1 cellular context compared by ENCODE assay signal in the genomic region with DNA sequence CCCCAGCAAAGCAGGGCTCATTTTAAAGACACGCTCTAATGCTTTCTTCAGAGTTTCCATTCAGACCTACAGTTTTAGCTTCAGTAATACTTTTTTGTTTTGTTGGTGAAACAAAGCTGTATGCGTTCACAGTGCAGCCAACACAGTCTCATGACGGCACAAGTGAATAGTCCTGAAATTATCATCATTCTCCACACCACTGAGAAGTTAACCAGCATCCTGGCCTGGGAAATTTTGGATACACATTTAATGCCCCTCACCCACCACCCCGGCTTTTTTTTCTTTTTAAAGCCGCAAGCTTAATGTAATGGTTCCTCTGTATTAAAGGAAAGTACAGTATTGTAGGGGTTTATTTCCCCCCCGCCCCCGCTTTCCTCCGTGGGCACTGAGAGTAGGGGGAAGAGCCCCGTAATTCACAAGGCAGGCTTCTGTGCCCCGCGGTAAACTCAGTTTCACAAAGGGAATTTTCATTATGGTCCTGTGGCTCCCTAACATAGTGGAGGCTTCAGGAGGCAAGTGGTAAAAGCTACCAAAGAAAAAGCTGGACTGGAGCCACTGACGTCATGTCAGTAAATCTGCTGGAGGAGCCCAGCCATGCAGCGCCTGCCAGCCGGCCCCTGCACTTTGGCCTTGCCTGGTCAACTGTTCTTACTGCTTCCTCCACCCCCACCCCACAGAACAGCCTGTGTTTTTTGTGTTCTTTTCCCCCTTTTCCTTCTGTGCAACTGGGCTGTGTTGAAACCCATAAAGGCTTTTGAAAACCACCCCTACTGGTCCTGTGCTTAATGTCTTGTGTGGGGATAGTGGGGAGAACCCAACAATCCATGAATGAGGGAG.
A peak's percentile ranks its signal among the peaks of the same experiment; 100 is the strongest.
TF ChIP-seq lines count a peak whose summit lies in the region.

No MANE protein-coding gene starts in this region.

TF ChIP-seq in HepG2, 621 proteins besides CTCF, POLR2A, EP300 and RAD21 (continued from another document and continues in another):
- no peak for TF ChIP-seq LCORL (IDR thresholded peaks at IDR 0.05)
- peak; percentile 52; the same call in 1 of the 2 replicates for TF ChIP-seq LCORL (CRISPR knock-in tag; IDR thresholded peaks at IDR 0.05)
- peak; percentile 66; the same call in 1 of the 2 replicates for TF ChIP-seq MYC (CRISPR knock-in tag; IDR thresholded peaks at IDR 0.05; ENCODE audit: borderline replicate concordance)
- TF ChIP-seq MAF1 (CRISPR knock-in tag; IDR thresholded peaks at IDR 0.05; ENCODE audit: borderline replicate concordance): no peak
- TF ChIP-seq MIER3 (CRISPR knock-in tag; IDR thresholded peaks at IDR 0.05; ENCODE audit: borderline replicate concordance): peak; percentile 65; the same call in 1 of the 2 replicates
- no peak for TF ChIP-seq RORA (CRISPR knock-in tag; IDR thresholded peaks at IDR 0.05)
- no peak for TF ChIP-seq HOXA9 (CRISPR knock-in tag; IDR thresholded peaks at IDR 0.05; ENCODE audit: borderline replicate concordance)
- TF ChIP-seq MLLT10 (CRISPR knock-in tag; IDR thresholded peaks at IDR 0.05): no peak
- TF ChIP-seq MTF1 (CRISPR knock-in tag; IDR thresholded peaks at IDR 0.05): no peak
- TF ChIP-seq ZNF432 (CRISPR knock-in tag; IDR thresholded peaks at IDR 0.05; ENCODE audit: borderline replicate concordance): no peak
- TF ChIP-seq DR1 (CRISPR knock-in tag; IDR thresholded peaks at IDR 0.05): no peak
- 0 out of 2 replicates have a peak, but pooled peaks have one; percentile 33 for TF ChIP-seq KLF6 (CRISPR knock-in tag; IDR thresholded peaks at IDR 0.05)
- TF ChIP-seq, protein P1, sequence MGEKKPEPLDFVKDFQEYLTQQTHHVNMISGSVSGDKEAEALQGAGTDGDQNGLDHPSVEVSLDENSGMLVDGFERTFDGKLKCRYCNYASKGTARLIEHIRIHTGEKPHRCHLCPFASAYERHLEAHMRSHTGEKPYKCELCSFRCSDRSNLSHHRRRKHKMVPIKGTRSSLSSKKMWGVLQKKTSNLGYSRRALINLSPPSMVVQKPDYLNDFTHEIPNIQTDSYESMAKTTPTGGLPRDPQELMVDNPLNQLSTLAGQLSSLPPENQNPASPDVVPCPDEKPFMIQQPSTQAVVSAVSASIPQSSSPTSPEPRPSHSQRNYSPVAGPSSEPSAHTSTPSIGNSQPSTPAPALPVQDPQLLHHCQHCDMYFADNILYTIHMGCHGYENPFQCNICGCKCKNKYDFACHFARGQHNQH (CRISPR knock-in tag; IDR thresholded peaks at IDR 0.05): peak; percentile 83; the same call in 1 of the 2 replicates
- TF ChIP-seq ZNF709 (CRISPR knock-in tag; IDR thresholded peaks at IDR 0.05): no peak
- TF ChIP-seq ZNF460 (CRISPR knock-in tag; IDR thresholded peaks at IDR 0.05; ENCODE audit: borderline replicate concordance): no peak
- no peak for TF ChIP-seq ZC3H4 (CRISPR knock-in tag; IDR thresholded peaks at IDR 0.05; ENCODE audit: borderline replicate concordance)
- TF ChIP-seq, protein P2, sequence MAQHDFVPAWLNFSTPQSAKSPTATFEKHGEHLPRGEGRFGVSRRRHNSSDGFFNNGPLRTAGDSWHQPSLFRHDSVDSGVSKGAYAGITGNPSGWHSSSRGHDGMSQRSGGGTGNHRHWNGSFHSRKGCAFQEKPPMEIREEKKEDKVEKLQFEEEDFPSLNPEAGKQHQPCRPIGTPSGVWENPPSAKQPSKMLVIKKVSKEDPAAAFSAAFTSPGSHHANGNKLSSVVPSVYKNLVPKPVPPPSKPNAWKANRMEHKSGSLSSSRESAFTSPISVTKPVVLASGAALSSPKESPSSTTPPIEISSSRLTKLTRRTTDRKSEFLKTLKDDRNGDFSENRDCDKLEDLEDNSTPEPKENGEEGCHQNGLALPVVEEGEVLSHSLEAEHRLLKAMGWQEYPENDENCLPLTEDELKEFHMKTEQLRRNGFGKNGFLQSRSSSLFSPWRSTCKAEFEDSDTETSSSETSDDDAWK (CRISPR knock-in tag; IDR thresholded peaks at IDR 0.05): no peak
- TF ChIP-seq, protein P3, sequence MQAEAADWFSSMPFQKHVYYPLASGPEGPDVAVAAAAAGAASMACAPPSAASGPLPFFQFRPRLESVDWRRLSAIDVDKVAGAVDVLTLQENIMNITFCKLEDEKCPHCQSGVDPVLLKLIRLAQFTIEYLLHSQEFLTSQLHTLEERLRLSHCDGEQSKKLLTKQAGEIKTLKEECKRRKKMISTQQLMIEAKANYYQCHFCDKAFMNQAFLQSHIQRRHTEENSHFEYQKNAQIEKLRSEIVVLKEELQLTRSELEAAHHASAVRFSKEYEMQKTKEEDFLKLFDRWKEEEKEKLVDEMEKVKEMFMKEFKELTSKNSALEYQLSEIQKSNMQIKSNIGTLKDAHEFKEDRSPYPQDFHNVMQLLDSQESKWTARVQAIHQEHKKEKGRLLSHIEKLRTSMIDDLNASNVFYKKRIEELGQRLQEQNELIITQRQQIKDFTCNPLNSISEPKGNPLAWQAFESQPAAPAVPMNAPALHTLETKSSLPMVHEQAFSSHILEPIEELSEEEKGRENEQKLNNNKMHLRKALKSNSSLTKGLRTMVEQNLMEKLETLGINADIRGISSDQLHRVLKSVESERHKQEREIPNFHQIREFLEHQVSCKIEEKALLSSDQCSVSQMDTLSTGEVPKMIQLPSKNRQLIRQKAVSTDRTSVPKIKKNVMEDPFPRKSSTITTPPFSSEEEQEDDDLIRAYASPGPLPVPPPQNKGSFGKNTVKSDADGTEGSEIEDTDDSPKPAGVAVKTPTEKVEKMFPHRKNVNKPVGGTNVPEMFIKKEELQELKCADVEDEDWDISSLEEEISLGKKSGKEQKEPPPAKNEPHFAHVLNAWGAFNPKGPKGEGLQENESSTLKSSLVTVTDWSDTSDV (CRISPR knock-in tag; IDR thresholded peaks at IDR 0.05): no peak
- no peak for TF ChIP-seq BRD4 (CRISPR knock-in tag; IDR thresholded peaks at IDR 0.05)
- TF ChIP-seq SAP130 (CRISPR knock-in tag; IDR thresholded peaks at IDR 0.05; ENCODE audit: low read depth): peak; percentile 81
- TF ChIP-seq HNRNPH1 (optimal IDR thresholded peaks at IDR 0.05; ENCODE audit: low read depth, low read length): no peak
- TF ChIP-seq ZNF138 (CRISPR knock-in tag; IDR thresholded peaks at IDR 0.05; ENCODE audit: low read depth): no peak
- TF ChIP-seq, protein P4, sequence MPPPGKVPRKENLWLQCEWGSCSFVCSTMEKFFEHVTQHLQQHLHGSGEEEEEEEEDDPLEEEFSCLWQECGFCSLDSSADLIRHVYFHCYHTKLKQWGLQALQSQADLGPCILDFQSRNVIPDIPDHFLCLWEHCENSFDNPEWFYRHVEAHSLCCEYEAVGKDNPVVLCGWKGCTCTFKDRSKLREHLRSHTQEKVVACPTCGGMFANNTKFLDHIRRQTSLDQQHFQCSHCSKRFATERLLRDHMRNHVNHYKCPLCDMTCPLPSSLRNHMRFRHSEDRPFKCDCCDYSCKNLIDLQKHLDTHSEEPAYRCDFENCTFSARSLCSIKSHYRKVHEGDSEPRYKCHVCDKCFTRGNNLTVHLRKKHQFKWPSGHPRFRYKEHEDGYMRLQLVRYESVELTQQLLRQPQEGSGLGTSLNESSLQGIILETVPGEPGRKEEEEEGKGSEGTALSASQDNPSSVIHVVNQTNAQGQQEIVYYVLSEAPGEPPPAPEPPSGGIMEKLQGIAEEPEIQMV (CRISPR knock-in tag; IDR thresholded peaks at IDR 0.05; ENCODE audit: low read depth): no peak
- no peak for TF ChIP-seq ZNF879 (CRISPR knock-in tag; IDR thresholded peaks at IDR 0.05)
- TF ChIP-seq PHF20 (CRISPR knock-in tag; IDR thresholded peaks at IDR 0.05): no peak
- TF ChIP-seq, protein P5, sequence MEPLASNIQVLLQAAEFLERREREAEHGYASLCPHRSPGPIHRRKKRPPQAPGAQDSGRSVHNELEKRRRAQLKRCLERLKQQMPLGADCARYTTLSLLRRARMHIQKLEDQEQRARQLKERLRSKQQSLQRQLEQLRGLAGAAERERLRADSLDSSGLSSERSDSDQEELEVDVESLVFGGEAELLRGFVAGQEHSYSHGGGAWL (CRISPR knock-in tag; IDR thresholded peaks at IDR 0.05): no peak
- no peak for TF ChIP-seq MYNN (CRISPR knock-in tag; IDR thresholded peaks at IDR 0.05; ENCODE audit: low read depth)
- no peak for TF ChIP-seq MZF1 (CRISPR knock-in tag; IDR thresholded peaks at IDR 0.05; ENCODE audit: borderline replicate concordance)
- TF ChIP-seq, protein P6, sequence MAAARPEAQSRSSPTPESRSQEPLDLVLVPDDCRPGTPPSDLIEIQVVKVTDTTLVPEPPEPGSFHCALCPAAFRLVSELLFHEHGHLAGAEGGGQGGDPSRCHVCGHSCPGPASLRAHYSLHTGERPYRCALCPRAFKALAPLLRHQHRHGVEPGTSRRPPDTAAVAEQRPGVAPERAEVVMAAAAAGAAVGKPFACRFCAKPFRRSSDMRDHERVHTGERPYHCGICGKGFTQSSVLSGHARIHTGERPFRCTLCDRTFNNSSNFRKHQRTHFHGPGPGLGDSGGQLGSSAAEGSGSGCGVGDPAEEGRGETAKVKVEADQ (CRISPR knock-in tag; IDR thresholded peaks at IDR 0.05; ENCODE audit: borderline replicate concordance): no peak
- TF ChIP-seq ZSCAN21 (CRISPR knock-in tag; IDR thresholded peaks at IDR 0.05; ENCODE audit: borderline replicate concordance): no peak
- TF ChIP-seq ZNF33B (CRISPR knock-in tag; IDR thresholded peaks at IDR 0.05): no peak
- no peak for TF ChIP-seq FOXK2 (IDR thresholded peaks at IDR 0.05)
- TF ChIP-seq ZNF274 (CRISPR knock-in tag; IDR thresholded peaks at IDR 0.05): no peak
- no peak for TF ChIP-seq ARNT (IDR thresholded peaks at IDR 0.05)
- no peak for TF ChIP-seq MAFG (CRISPR knock-in tag; IDR thresholded peaks at IDR 0.05)
- TF ChIP-seq, protein P7, sequence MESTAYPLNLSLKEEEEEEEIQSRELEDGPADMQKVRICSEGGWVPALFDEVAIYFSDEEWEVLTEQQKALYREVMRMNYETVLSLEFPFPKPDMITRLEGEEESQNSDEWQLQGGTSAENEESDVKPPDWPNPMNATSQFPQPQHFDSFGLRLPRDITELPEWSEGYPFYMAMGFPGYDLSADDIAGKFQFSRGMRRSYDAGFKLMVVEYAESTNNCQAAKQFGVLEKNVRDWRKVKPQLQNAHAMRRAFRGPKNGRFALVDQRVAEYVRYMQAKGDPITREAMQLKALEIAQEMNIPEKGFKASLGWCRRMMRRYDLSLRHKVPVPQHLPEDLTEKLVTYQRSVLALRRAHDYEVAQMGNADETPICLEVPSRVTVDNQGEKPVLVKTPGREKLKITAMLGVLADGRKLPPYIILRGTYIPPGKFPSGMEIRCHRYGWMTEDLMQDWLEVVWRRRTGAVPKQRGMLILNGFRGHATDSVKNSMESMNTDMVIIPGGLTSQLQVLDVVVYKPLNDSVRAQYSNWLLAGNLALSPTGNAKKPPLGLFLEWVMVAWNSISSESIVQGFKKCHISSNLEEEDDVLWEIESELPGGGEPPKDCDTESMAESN (CRISPR knock-in tag; conservative IDR thresholded peaks at IDR 0.05): no peak
- no peak for TF ChIP-seq ZBTB20 (CRISPR knock-in tag; IDR thresholded peaks at IDR 0.05; ENCODE audit: borderline replicate concordance, low read depth)
- no peak for TF ChIP-seq ZNF660 (CRISPR knock-in tag; IDR thresholded peaks at IDR 0.05; ENCODE audit: borderline replicate concordance, low read depth)
- TF ChIP-seq, protein P8, sequence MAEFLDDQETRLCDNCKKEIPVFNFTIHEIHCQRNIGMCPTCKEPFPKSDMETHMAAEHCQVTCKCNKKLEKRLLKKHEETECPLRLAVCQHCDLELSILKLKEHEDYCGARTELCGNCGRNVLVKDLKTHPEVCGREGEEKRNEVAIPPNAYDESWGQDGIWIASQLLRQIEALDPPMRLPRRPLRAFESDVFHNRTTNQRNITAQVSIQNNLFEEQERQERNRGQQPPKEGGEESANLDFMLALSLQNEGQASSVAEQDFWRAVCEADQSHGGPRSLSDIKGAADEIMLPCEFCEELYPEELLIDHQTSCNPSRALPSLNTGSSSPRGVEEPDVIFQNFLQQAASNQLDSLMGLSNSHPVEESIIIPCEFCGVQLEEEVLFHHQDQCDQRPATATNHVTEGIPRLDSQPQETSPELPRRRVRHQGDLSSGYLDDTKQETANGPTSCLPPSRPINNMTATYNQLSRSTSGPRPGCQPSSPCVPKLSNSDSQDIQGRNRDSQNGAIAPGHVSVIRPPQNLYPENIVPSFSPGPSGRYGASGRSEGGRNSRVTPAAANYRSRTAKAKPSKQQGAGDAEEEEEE (CRISPR knock-in tag; IDR thresholded peaks at IDR 0.05; ENCODE audit: borderline replicate concordance): no peak
- TF ChIP-seq ZNF644 (CRISPR knock-in tag; IDR thresholded peaks at IDR 0.05; ENCODE audit: low read depth): peak; percentile 74
- TF ChIP-seq SNRNP70 (IDR thresholded peaks at IDR 0.05; ENCODE audit: low read depth, low read length): no peak
- TF ChIP-seq, protein P9, sequence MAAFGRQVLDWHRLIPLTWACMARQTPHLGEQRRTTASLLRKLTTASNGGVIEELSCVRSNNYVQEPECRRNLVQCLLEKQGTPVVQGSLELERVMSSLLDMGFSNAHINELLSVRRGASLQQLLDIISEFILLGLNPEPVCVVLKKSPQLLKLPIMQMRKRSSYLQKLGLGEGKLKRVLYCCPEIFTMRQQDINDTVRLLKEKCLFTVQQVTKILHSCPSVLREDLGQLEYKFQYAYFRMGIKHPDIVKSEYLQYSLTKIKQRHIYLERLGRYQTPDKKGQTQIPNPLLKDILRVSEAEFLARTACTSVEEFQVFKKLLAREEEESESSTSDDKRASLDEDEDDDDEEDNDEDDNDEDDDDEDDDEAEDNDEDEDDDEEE (CRISPR knock-in tag; IDR thresholded peaks at IDR 0.05): no peak
- TF ChIP-seq SIX4 (CRISPR knock-in tag; IDR thresholded peaks at IDR 0.05): no peak
- TF ChIP-seq NFRKB (IDR thresholded peaks at IDR 0.05): no peak
- TF ChIP-seq ZNF546 (CRISPR knock-in tag; conservative IDR thresholded peaks at IDR 0.05): no peak
- TF ChIP-seq SP140L (CRISPR knock-in tag; IDR thresholded peaks at IDR 0.05; ENCODE audit: borderline replicate concordance): no peak
- TF ChIP-seq, protein P10, sequence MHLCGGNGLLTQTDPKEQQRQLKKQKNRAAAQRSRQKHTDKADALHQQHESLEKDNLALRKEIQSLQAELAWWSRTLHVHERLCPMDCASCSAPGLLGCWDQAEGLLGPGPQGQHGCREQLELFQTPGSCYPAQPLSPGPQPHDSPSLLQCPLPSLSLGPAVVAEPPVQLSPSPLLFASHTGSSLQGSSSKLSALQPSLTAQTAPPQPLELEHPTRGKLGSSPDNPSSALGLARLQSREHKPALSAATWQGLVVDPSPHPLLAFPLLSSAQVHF (CRISPR knock-in tag; IDR thresholded peaks at IDR 0.05): no peak
- TF ChIP-seq, protein P11, sequence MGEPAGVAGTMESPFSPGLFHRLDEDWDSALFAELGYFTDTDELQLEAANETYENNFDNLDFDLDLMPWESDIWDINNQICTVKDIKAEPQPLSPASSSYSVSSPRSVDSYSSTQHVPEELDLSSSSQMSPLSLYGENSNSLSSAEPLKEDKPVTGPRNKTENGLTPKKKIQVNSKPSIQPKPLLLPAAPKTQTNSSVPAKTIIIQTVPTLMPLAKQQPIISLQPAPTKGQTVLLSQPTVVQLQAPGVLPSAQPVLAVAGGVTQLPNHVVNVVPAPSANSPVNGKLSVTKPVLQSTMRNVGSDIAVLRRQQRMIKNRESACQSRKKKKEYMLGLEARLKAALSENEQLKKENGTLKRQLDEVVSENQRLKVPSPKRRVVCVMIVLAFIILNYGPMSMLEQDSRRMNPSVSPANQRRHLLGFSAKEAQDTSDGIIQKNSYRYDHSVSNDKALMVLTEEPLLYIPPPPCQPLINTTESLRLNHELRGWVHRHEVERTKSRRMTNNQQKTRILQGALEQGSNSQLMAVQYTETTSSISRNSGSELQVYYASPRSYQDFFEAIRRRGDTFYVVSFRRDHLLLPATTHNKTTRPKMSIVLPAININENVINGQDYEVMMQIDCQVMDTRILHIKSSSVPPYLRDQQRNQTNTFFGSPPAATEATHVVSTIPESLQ (CRISPR knock-in tag; conservative IDR thresholded peaks at IDR 0.05): no peak
- no peak for TF ChIP-seq SALL2 (CRISPR knock-in tag; IDR thresholded peaks at IDR 0.05)
- TF ChIP-seq MXI1 (IDR thresholded peaks at IDR 0.05; ENCODE audit: borderline replicate concordance, low read depth, low read length): peak; percentile 27; the same call in 1 of the 3 replicates
- no peak for TF ChIP-seq SMAD3 (CRISPR knock-in tag; IDR thresholded peaks at IDR 0.05)
- peak; percentile 72 for TF ChIP-seq KAT8 (CRISPR knock-in tag; IDR thresholded peaks at IDR 0.05)
- TF ChIP-seq PCBP1 (IDR thresholded peaks at IDR 0.05; ENCODE audit: borderline replicate concordance, low read depth, low read length): no peak
